1 cellular context compared by ENCODE assay signal in genomic region chr22:17155941-17156340, GRCh38.
TF ChIP-seq lines count a peak whose summit lies in the region.

No MANE protein-coding gene starts in this region.

TF ChIP-seq in neural cell, 6 proteins besides CTCF, POLR2A, EP300 and RAD21:
- TF ChIP-seq REST (IDR thresholded peaks at IDR 0.05; ENCODE audit: borderline replicate concordance) (no peak), EZH2 (IDR thresholded peaks at IDR 0.05; ENCODE audit: borderline replicate concordance, insufficient read depth, low read length, poor library complexity, severe bottlenecking) (no peak), MXI1 (conservative IDR thresholded peaks at IDR 0.05; ENCODE audit: poor library complexity, severe bottlenecking) (no peak), POLR2AphosphoS5 (IDR thresholded peaks at IDR 0.05) (no peak), SMC3 (conservative IDR thresholded peaks at IDR 0.05; ENCODE audit: poor library complexity) (no peak), TAF1 (IDR thresholded peaks at IDR 0.05; ENCODE audit: low read depth) (no peak)
